14 cellular contexts compared by ENCODE assay signal in the genomic region with DNA sequence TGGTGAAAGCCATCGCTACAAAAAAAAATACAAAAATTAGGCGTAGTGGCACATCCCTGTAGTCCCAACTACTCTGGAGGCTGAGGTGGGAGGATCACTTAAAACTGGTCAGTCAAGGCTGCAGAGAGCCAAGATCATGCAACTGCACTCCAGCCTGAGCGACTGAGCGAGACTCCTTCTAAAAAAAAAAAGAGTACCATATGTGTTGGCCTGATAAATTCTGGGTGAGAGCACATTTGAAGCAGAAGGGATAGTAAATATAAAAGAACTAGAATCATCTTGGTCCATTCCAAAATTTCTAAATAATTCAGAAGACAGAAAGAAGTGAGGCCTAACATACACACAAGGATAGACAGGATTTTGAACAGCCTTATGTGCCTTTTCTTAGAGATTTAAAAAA. TPM values are rescaled to one million over a fixed set of nuclear protein-coding genes. Genes with fewer than 3 reads are reported as not detected.
DNase-seq lines count a peak whose midpoint lies in the region; ATAC-seq and TF ChIP-seq lines count a peak whose summit lies in the region.
"Had no signal": no experiment of that assay in that cellular context is flagged by ENCODE, and none has a peak within 500 bp of the region (broad histone marks: within the 10 kb centered on the region; RNA-seq: fewer than 3 reads in every experiment).

No MANE protein-coding gene starts in this region.

- no peak overlapping the region for H4K91ac ChIP-seq in IMR-90 (ENCODE audit: insufficient read depth, low read depth, low read length)

- no peak overlapping the region for H3K56ac ChIP-seq in IMR-90 (ENCODE audit: extremely low read depth, insufficient read depth, low read length)

- H3K27me3 ChIP-seq in CD4-positive, alpha-beta memory T cell (ENCODE audit: insufficient read depth, low read length): no peaks in the 10 kb centered on the region
- no peaks in the 10 kb centered on the region for H3K27me3 ChIP-seq in IMR-90 (ENCODE audit: control insufficient read depth, insufficient read depth, low read length)
- H3K27me3 ChIP-seq in adipocyte (replicated peaks; ENCODE audit: control insufficient read depth, insufficient read depth, low read length): no peaks in the 10 kb centered on the region
- H3K27me3 ChIP-seq: neutrophil had no signal

- peak overlapping the region in 1 of 2 donors; percentile 18 for H3K4me3 ChIP-seq in CD4-positive, alpha-beta memory T cell (ENCODE audit: low read length in 2 of 2)
- H3K4me3 ChIP-seq in IMR-90 (ENCODE audit: insufficient read depth, low read depth, low read length) (no peak overlapping the region), adipocyte (ENCODE audit: low read length) (peak overlapping the region; percentile 91)

- POLR2A ChIA-PET in CD4-positive, alpha-beta memory T cell (lab: Charles Lee; ENCODE audit: partially characterized antibody): no interaction called here
- POLR2A ChIA-PET in IMR-90 (lab: Charles Lee; ENCODE audit: unreplicated experiment): no interaction called here

- no peak overlapping the region for H2AK5ac ChIP-seq in IMR-90 (ENCODE audit: low read depth, low read length)

- H3K9me1 ChIP-seq in IMR-90 (ENCODE audit: insufficient read depth, low read length): peaks cover 7% of the 10 kb centered on the region

- peaks cover 9 to 34% of the 10 kb centered on the region in 2 experiments; a peak in 3 of 4 replicates for H3K79me1 ChIP-seq in IMR-90 (ENCODE audit: low read depth in 1 of 2, low read length in 2 of 2)

- no peak overlapping the region for H2BK5ac ChIP-seq in IMR-90 (ENCODE audit: low read depth, low read length, poor library complexity, severe bottlenecking)

- no peak overlapping the region for H2AK9ac ChIP-seq in IMR-90 (replicated peaks; ENCODE audit: low read depth, low read length, poor library complexity)

- CTCF ChIA-PET in CD4-positive, alpha-beta memory T cell (lab: Charles Lee; ENCODE audit: partially characterized antibody): interaction anchor here (2.6 kb wide), 1 partner anchor 820 kb away, joined by 10 read pairs; the partner anchor contains the start of gene UBE3D
- CTCF ChIA-PET in IMR-90 (lab: Yijun Ruan, JAX): no interaction called here

- intact Hi-C loops in CD4-positive, alpha-beta memory T cell (cut with micrococcal nuclease): loop anchor here (5.0 kb wide), 1 partner anchor 493 kb away; the partner anchor contains the start of gene TENT5A
- intact Hi-C loops in IMR-90 (cut with micrococcal nuclease): loop anchor here (5.0 to 10.0 kb wide), 2 partner anchors 712 to 969 kb away; no protein-coding TSS in a partner anchor
- intact Hi-C loops in natural killer cell (cut with micrococcal nuclease): loop anchor here (5.0 kb wide), 1 partner anchor 822 kb away; the partner anchor contains the start of genes DOP1A and UBE3D

- H3K4me2 ChIP-seq in IMR-90 (ENCODE audit: low read depth, low read length): no peak overlapping the region; the same call in 1 of the 2 replicates

- peaks cover 56% of the 10 kb centered on the region for H3K4me1 ChIP-seq in CD4-positive, alpha-beta memory T cell (ENCODE audit: insufficient read depth, low read length)
- H3K4me1 ChIP-seq in IMR-90 (ENCODE audit: control insufficient read depth, insufficient read depth, low read length): peaks cover 10% of the 10 kb centered on the region
- peaks cover 47% of the 10 kb centered on the region for H3K4me1 ChIP-seq in adipocyte (ENCODE audit: control insufficient read depth, insufficient read depth, low read length)

- no peak for TF ChIP-seq RAD21 in IMR-90 (IDR thresholded peaks at IDR 0.05; ENCODE audit: low read length)

- no CpG with 5 or more reads among the region's 4 CpGs for WGBS in IMR-90 (ENCODE audit: extremely low coverage in 2 of 2, insufficient read length in 1 of 2), 2 experiments

- H3K23ac ChIP-seq in IMR-90 (ENCODE audit: low read depth, low read length): no peak overlapping the region

- H3K27me3 Mint-ChIP-seq in CD4-positive, alpha-beta memory T cell: no peaks in the 10 kb centered on the region
- H3K27me3 Mint-ChIP-seq in natural killer cell (ENCODE audit: low read depth in 2 of 2): no peaks in the 10 kb centered on the region

- peak overlapping the region in 5 of 7 donors; percentile 40 to 99 (median 67) for H3K27ac Mint-ChIP-seq in CD4-positive, alpha-beta memory T cell
- H3K27ac Mint-ChIP-seq in natural killer cell: peak overlapping the region; percentile 33 to 67

- H2BK20ac ChIP-seq in IMR-90 (ENCODE audit: low read depth, low read length): no peak overlapping the region

- no peaks in the 10 kb centered on the region for H3K9me3 Mint-ChIP-seq in CD4-positive, alpha-beta memory T cell
- no peaks in the 10 kb centered on the region for H3K9me3 Mint-ChIP-seq in natural killer cell

- TF ChIP-seq CTCF in IMR-90 (conservative IDR thresholded peaks at IDR 0.05; ENCODE audit: low read depth, low read length) (no peak), natural killer cell (IDR thresholded peaks at IDR 0.05) (no peak)

- H3K9me3 ChIP-seq in CD4-positive, alpha-beta memory T cell (ENCODE audit: control insufficient read depth in 1 of 2, low read length in 2 of 2): no peaks in the 10 kb centered on the region
- H3K9me3 ChIP-seq in IMR-90 (ENCODE audit: control insufficient read depth, insufficient read depth, low read length) (no peaks in the 10 kb centered on the region), adipocyte (ENCODE audit: control insufficient read depth, low read length) (no peaks in the 10 kb centered on the region)
- H3K9me3 ChIP-seq: neutrophil had no signal

- no peak overlapping the region for H3K4ac ChIP-seq in IMR-90 (ENCODE audit: low read depth, low read length)

- dilution Hi-C loops in IMR-90 (cut with HindIII; ENCODE audit: low sequenced_read_pairs, unreplicated experiment): no loop called here

- no peak for TF ChIP-seq POLR2A in IMR-90 (IDR thresholded peaks at IDR 0.05; ENCODE audit: low read depth, low read length)

- no peak overlapping the region for H3K27ac ChIP-seq in CD4-positive, alpha-beta memory T cell (ENCODE audit: low read depth, low read length)
- no peak overlapping the region for H3K27ac ChIP-seq in IMR-90 (ENCODE audit: insufficient read depth, low read length)
- H3K27ac ChIP-seq: neutrophil had no signal

- H3K36me3 Mint-ChIP-seq in CD4-positive, alpha-beta memory T cell: peaks cover 9 to 21% of the 10 kb centered on the region in 2 donors
- H3K36me3 Mint-ChIP-seq in natural killer cell: no peaks in the 10 kb centered on the region

- H2BK120ac ChIP-seq in IMR-90 (ENCODE audit: low read depth, low read length): no peak overlapping the region

- no peak overlapping the region for H4K5ac ChIP-seq in IMR-90 (ENCODE audit: low read depth, low read length)

- no peaks in the 10 kb centered on the region for H3K36me3 ChIP-seq in CD4-positive, alpha-beta memory T cell (ENCODE audit: insufficient read depth, low read length)
- H3K36me3 ChIP-seq in IMR-90 (ENCODE audit: control insufficient read depth, insufficient read depth, low read length): no peaks in the 10 kb centered on the region
- peaks cover 19% of the 10 kb centered on the region for H3K36me3 ChIP-seq in adipocyte (ENCODE audit: control insufficient read depth, insufficient read depth, low read length, severe bottlenecking)
- H3K36me3 ChIP-seq: neutrophil had no signal

- no peak overlapping the region for H2AFZ ChIP-seq in IMR-90 (replicated peaks; ENCODE audit: low read length, poor library complexity)

- ATAC-seq in IMR-90 (ENCODE audit: low read depth): no peak
- no peak for ATAC-seq in natural killer cell
- ATAC-seq in HG03521 (IDR thresholded peaks at IDR 0.05; ENCODE audit: unreplicated experiment): no peak
- no peak for ATAC-seq in HG02973 (IDR thresholded peaks at IDR 0.05; ENCODE audit: unreplicated experiment)
- no peak for ATAC-seq in GM18502 (IDR thresholded peaks at IDR 0.05; ENCODE audit: poor library complexity, unreplicated experiment)
- ATAC-seq in GM19397 (IDR thresholded peaks at IDR 0.05; ENCODE audit: unreplicated experiment): no peak

- H4K8ac ChIP-seq in IMR-90 (ENCODE audit: low read depth in 2 of 2, low read length in 2 of 2): no peak overlapping the region

- H2BK15ac ChIP-seq in IMR-90 (ENCODE audit: low read depth, low read length): no peak overlapping the region

- H3K4me3 Mint-ChIP-seq in CD4-positive, alpha-beta memory T cell: peak overlapping the region in 7 of 8 donors; percentile 24 to 74 (median 64)
- H3K4me3 Mint-ChIP-seq in natural killer cell: peak overlapping the region; percentile 55

- DNase-seq in CD4-positive, alpha-beta memory T cell: no peak
- no peak for DNase-seq in IMR-90
- DNase-seq in adipocyte (ENCODE audit: low read depth): no peak
- DNase-seq in natural killer cell: no peak
- DNase-seq: activated CD8-positive, alpha-beta memory T cell treated with anti-CD3 and anti-CD28 coated beads, Interleukin-2, amount 50 U/mL, for 48 hours; DMS153; kidney; NCI-H1436; SW 1271 had no signal

- TSS peak; percentile 32 for BruUV-seq in IMR-90 (replicated peaks; lab: Mats Ljungman, UMichigan)

- peaks cover 9% of the 10 kb centered on the region for H4K20me1 ChIP-seq in IMR-90 (ENCODE audit: insufficient read depth, low read length)

- no peak overlapping the region for H3K14ac ChIP-seq in IMR-90 (replicated peaks; ENCODE audit: low read depth, low read length)

- H3K9ac ChIP-seq in IMR-90 (ENCODE audit: low read depth, low read length): no peak overlapping the region
- H3K9ac ChIP-seq in adipocyte (ENCODE audit: low read length): peak overlapping the region; percentile 98

- no peak overlapping the region for H3K18ac ChIP-seq in IMR-90 (ENCODE audit: low read depth, low read length)

- peaks cover 33 to 70% (median 52%) of the 10 kb centered on the region in 4 donors for H3K4me1 Mint-ChIP-seq in CD4-positive, alpha-beta memory T cell
- H3K4me1 Mint-ChIP-seq in natural killer cell: peaks cover 44 to 55% of the 10 kb centered on the region in 2 donors

- in situ Hi-C loops in IMR-90 (cut with MboI; ENCODE audit: low sequenced_read_pairs): loop anchor here (10.0 kb wide), 1 partner anchor 949 kb away; the partner anchor contains the start of genes PGM3 and RWDD2A

TF ChIP-seq in IMR-90, 13 proteins besides CTCF, POLR2A, EP300 and RAD21 (continues in another document):
- TF ChIP-seq RFX5 (IDR thresholded peaks at IDR 0.05; ENCODE audit: low read depth, low read length): no peak
- TF ChIP-seq MAZ (IDR thresholded peaks at IDR 0.05; ENCODE audit: borderline replicate concordance, low read depth, low read length): no peak
- TF ChIP-seq FOS (IDR thresholded peaks at IDR 0.05; ENCODE audit: low read depth, low read length): no peak

RNA-seq across cellular contexts. Expression of gene IBTK, which starts 2.2 kb away (rescaled TPM):
- total RNA-seq in CD4-positive, alpha-beta memory T cell: 10 to 100 TPM; 28.9 to 29.5 TPM
- 10 to 100 TPM; 16.4 to 18.8 TPM for polyA plus RNA-seq in CD4-positive, alpha-beta memory T cell
- total RNA-seq in IMR-90 (2012; rRNA removed): 45.0 and 60.5 TPM in 2 replicates
- polyA plus RNA-seq in IMR-90 (2012; rRNA removed): 6.8 and 9.7 TPM in 2 replicates
- polyA plus RNA-seq in IMR-90 (2012; cell fraction: cytosol; rRNA removed): 1.1 and 1.4 TPM in 2 replicates
- 1.3 and 9.5 TPM in 2 replicates for polyA plus RNA-seq in IMR-90 (2012; cell fraction: nucleus; rRNA removed; ENCODE audit: low replicate concordance)
- total RNA-seq in natural killer cell: 10 to 100 TPM; 18.3 to 23.5 (median 22.2) TPM
